ENCODE assay signal across 7 cellular contexts in genomic region chr13:19857637-19858036, GRCh38. TPM values are rescaled to one million over a fixed set of nuclear protein-coding genes. Genes with fewer than 3 reads are reported as not detected.
DNase-seq lines count a peak whose midpoint lies in the region; ATAC-seq, FAIRE-seq and TF ChIP-seq lines count a peak whose summit lies in the region.
"Not testable (repeated sequence)": the region's sequence is repeated elsewhere in the genome, so short reads cannot be mapped to it uniquely, and the experiment has no call there.

No MANE protein-coding gene starts in this region.

- not testable (repeated sequence) for H3K9me1 ChIP-seq in K562 (ENCODE audit: control insufficient read depth, insufficient read depth, low read length)

- ATAC-seq in T-helper 17 cell; K562; central memory CD8-positive, alpha-beta T cell (replicated peaks; ENCODE audit: extremely low read depth, poor library complexity, severe bottlenecking): not testable (repeated sequence)

- H3K9me2 ChIP-seq in Loucy (replicated peaks; ENCODE audit: low read depth, low read length): not testable (repeated sequence)

- FAIRE-seq in K562 (lab: Jason Lieb, UNC): not testable (repeated sequence)

- not testable (repeated sequence) for H3K4me3 Mint-ChIP-seq in T-helper 17 cell; activated naive CD8-positive, alpha-beta T cell
- peak overlapping the region; percentile 0 for H3K4me3 Mint-ChIP-seq in central memory CD8-positive, alpha-beta T cell
- peak overlapping the region; percentile 48 for H3K4me3 Mint-ChIP-seq in endothelial cell (ENCODE audit: unreplicated experiment)

- not testable (repeated sequence) for H3K9me3 ChIP-seq in HEK293 (ENCODE audit: control insufficient read depth, insufficient read depth, low read depth, low read length); Loucy (ENCODE audit: insufficient read depth, low read depth, low read length); T-helper 17 cell (ENCODE audit: control insufficient read depth, low read length, poor library complexity, severe bottlenecking); K562 (replicated peaks; ENCODE audit: control insufficient read depth, insufficient read depth, low read depth, low read length)

- not testable (repeated sequence) for TF ChIP-seq CTCF in HEK293 (tag by site-specific recombination; IDR thresholded peaks at IDR 0.05); Loucy (conservative IDR thresholded peaks at IDR 0.05; ENCODE audit: low read length); K562 (IDR thresholded peaks at IDR 0.05 in 2 of 3, conservative IDR thresholded peaks at IDR 0.05 in 1 of 3; ENCODE audit: insufficient read depth in 2 of 3, low read depth in 1 of 3, low read length in 3 of 3); endothelial cell (IDR thresholded peaks at IDR 0.05; ENCODE audit: unreplicated experiment)

- H3K36me3 ChIP-seq in HEK293 (ENCODE audit: control insufficient read depth in 2 of 2, insufficient read depth in 1 of 2, low read length in 2 of 2) (peaks cover 14 to 53% of the 10 kb centered on the region in 2 experiments; a peak in 2 of 3 replicates), K562 (ENCODE audit: control insufficient read depth, insufficient read depth, low read length) (peaks cover 22% of the 10 kb centered on the region; the same call in 2 of the 3 replicates)
- H3K36me3 ChIP-seq in Loucy (ENCODE audit: insufficient read depth, low read length): not testable (repeated sequence)

- TF ChIP-seq POLR2A in K562 (conservative IDR thresholded peaks at IDR 0.05): not testable (repeated sequence)

- BruUV-seq in K562 (replicated peaks; lab: Mats Ljungman, UMichigan): not testable (repeated sequence)

- intact Hi-C loops in K562 (cut with micrococcal nuclease): not testable (repeated sequence)

- peak overlapping the region; percentile 56 for H3K27ac Mint-ChIP-seq in T-helper 17 cell
- peak overlapping the region; percentile 28 for H3K27ac Mint-ChIP-seq in activated naive CD8-positive, alpha-beta T cell
- H3K27ac Mint-ChIP-seq in central memory CD8-positive, alpha-beta T cell (ENCODE audit: low read depth); endothelial cell (ENCODE audit: unreplicated experiment): not testable (repeated sequence)

- peaks cover 25% of the 10 kb centered on the region for H3K4me1 Mint-ChIP-seq in T-helper 17 cell
- H3K4me1 Mint-ChIP-seq in activated naive CD8-positive, alpha-beta T cell (ENCODE audit: low read depth): peaks cover 49% of the 10 kb centered on the region
- H3K4me1 Mint-ChIP-seq in central memory CD8-positive, alpha-beta T cell: peaks cover 46% of the 10 kb centered on the region
- H3K4me1 Mint-ChIP-seq in endothelial cell (ENCODE audit: unreplicated experiment): peaks cover 15% of the 10 kb centered on the region

- peak overlapping the region; percentile 27 for H3K4me2 ChIP-seq in Loucy (ENCODE audit: low read depth, low read length, poor library complexity, severe bottlenecking)
- H3K4me2 ChIP-seq in K562 (ENCODE audit: insufficient read depth, low read length): not testable (repeated sequence)

- in situ Hi-C loops in K562 (cut with MboI): not testable (repeated sequence)

- not testable (repeated sequence) for H3K27me3 Mint-ChIP-seq in T-helper 17 cell; activated naive CD8-positive, alpha-beta T cell; central memory CD8-positive, alpha-beta T cell
- H3K27me3 Mint-ChIP-seq in endothelial cell (ENCODE audit: unreplicated experiment): peaks cover 12% of the 10 kb centered on the region

- WGBS in K562 (ENCODE audit: insufficient coverage, low coverage, missing lambda C conversion rate): 100% methylated on average over 1 of the region's 2 CpGs

- POLR2A ChIA-PET in HEK293 (lab: Yijun Ruan, JAX): interaction anchor here (0.5 kb wide), 1 partner anchor 130 kb away, joined by 6 read pairs; no protein-coding TSS in a partner anchor
- POLR2A ChIA-PET in K562 (lab: Yijun Ruan, JAX): not testable (repeated sequence)

- peaks cover 43% of the 10 kb centered on the region for H4K20me1 ChIP-seq in Loucy (ENCODE audit: insufficient read depth, low read length, poor library complexity, severe bottlenecking)
- H4K20me1 ChIP-seq in K562 (replicated peaks; ENCODE audit: control insufficient read depth, insufficient read depth, low read length): not testable (repeated sequence)

- H3K27ac ChIP-seq in HEK293 (ENCODE audit: extremely low read depth, low read depth, low read length); K562 (ENCODE audit: extremely low read depth, low read depth, low read length): not testable (repeated sequence)

- CTCF ChIA-PET in HEK293 (lab: Yijun Ruan, JAX); K562 (lab: Yijun Ruan, JAX; ENCODE audit: low intra/inter-chr PET ratio): not testable (repeated sequence)

- H2AFZ ChIP-seq in Loucy (ENCODE audit: low read length); K562 (ENCODE audit: low read depth, low read length): not testable (repeated sequence)

- H3K9me3 Mint-ChIP-seq in activated naive CD8-positive, alpha-beta T cell (ENCODE audit: low read depth); central memory CD8-positive, alpha-beta T cell; endothelial cell (ENCODE audit: unreplicated experiment): not testable (repeated sequence)

- not testable (repeated sequence) for H3K27me3 ChIP-seq in Loucy (ENCODE audit: insufficient read depth, low read length, poor library complexity, severe bottlenecking); K562 (ENCODE audit: control insufficient read depth in 2 of 2, insufficient read depth in 2 of 2, low read length in 2 of 2)

- not testable (repeated sequence) for H3K9ac ChIP-seq in Loucy (ENCODE audit: low read depth, low read length, poor library complexity, severe bottlenecking); K562 (ENCODE audit: insufficient read depth in 1 of 2, low read depth in 2 of 2, low read length in 2 of 2)

- not testable (repeated sequence) for TF ChIP-seq RAD21 in K562 (CRISPR knock-in tag; conservative IDR thresholded peaks at IDR 0.05 in 1 of 2, IDR thresholded peaks at IDR 0.05 in 1 of 2)

- not testable (repeated sequence) for H3K4me3 ChIP-seq in HEK293 (ENCODE audit: low read depth, low read length); Loucy (ENCODE audit: low read length, poor library complexity, severe bottlenecking); K562

- not testable (repeated sequence) for H3K36me3 Mint-ChIP-seq in T-helper 17 cell (ENCODE audit: low read depth); activated naive CD8-positive, alpha-beta T cell
- H3K36me3 Mint-ChIP-seq in central memory CD8-positive, alpha-beta T cell (ENCODE audit: insufficient read depth): peaks cover 29% of the 10 kb centered on the region
- peaks cover 25% of the 10 kb centered on the region for H3K36me3 Mint-ChIP-seq in endothelial cell (ENCODE audit: low read depth, unreplicated experiment)

- DNase-seq in T-helper 17 cell; K562 (ENCODE audit: extremely low read depth in 1 of 4, low spot score in 3 of 4); central memory CD8-positive, alpha-beta T cell (ENCODE audit: low spot score in 2 of 2); endothelial cell (ENCODE audit: low spot score): not testable (repeated sequence)

- H3F3A ChIP-seq in Loucy (ENCODE audit: low read depth): not testable (repeated sequence)

- TF ChIP-seq EP300 in K562 (IDR thresholded peaks at IDR 0.05; ENCODE audit: low read length): not testable (repeated sequence)

- not testable (repeated sequence) for H3K4me1 ChIP-seq in HEK293 (ENCODE audit: control insufficient read depth, insufficient read depth, low read length)
- H3K4me1 ChIP-seq in Loucy (ENCODE audit: insufficient read depth, low read length, poor library complexity, severe bottlenecking): peaks cover 27% of the 10 kb centered on the region
- peaks cover under 1 to 12% of the 10 kb centered on the region in 2 experiments; a peak in 4 of 5 replicates for H3K4me1 ChIP-seq in K562 (replicated peaks in 1 of 2; ENCODE audit: control insufficient read depth in 2 of 2, insufficient read depth in 2 of 2, low read length in 2 of 2)

- peaks cover 90% of the 10 kb centered on the region for H3K79me2 ChIP-seq in Loucy (ENCODE audit: insufficient read depth, low read length)
- peaks cover 45% of the 10 kb centered on the region for H3K79me2 ChIP-seq in K562 (ENCODE audit: control insufficient read depth, insufficient read depth, low read length)

TF ChIP-seq in HEK293, 187 proteins besides CTCF, POLR2A, EP300 and RAD21:
- TF ChIP-seq ZNF121 (tag by site-specific recombination; IDR thresholded peaks at IDR 0.05): peak; percentile 74

TF ChIP-seq in K562, 482 proteins besides CTCF, POLR2A, EP300 and RAD21:
- TF ChIP-seq ZNF121 (CRISPR knock-in tag; conservative IDR thresholded peaks at IDR 0.05): peak; percentile 66
TF ChIP-seq in K562: peak in this region for 1; not testable (repeated sequence) for 481.

RNA-seq across cellular contexts. Expression of gene ZMYM5, which starts 5.8 kb away (rescaled TPM):
- 10 to 100 TPM; 23.0 to 26.3 TPM for total RNA-seq in T-helper 17 cell
- 10.6 and 27.2 TPM in 2 replicates for total RNA-seq in K562 (2011; cell fraction: chromatin; rRNA removed; ENCODE audit: low replicate concordance)
- total RNA-seq in K562 (2011; cell fraction: nucleolus; rRNA removed): 6.8 and 7.3 TPM in 2 replicates
- total RNA-seq in K562 (2011; cell fraction: nucleoplasm; rRNA removed): 13.3 and 14.8 TPM in 2 replicates
- 5.0 and 5.4 TPM in 2 replicates for total RNA-seq in K562 (2014; rRNA removed)
- total RNA-seq in K562 (2014; rRNA removed; fragmentation: Illumina TruSeq; extraction: Trizol): 11.9 and 15.8 TPM in 2 replicates
- 9.6 and 10.3 TPM in 2 replicates for total RNA-seq in K562 (2015; rRNA removed; fragmentation: Illumina TruSeq; extraction: Trizol)
- total RNA-seq in K562 (2021): 6.8 and 7.8 TPM in 2 replicates
- polyA plus RNA-seq in K562 (2011; rRNA removed): 8.5 and 10.3 TPM in 2 replicates
- polyA plus RNA-seq in K562 (2011; cell fraction: cytosol; rRNA removed): 1.8 and 3.5 TPM in 2 replicates
- 3.8 and 5.3 TPM in 2 replicates for polyA plus RNA-seq in K562 (2011; cell fraction: nucleus; rRNA removed)
- polyA plus RNA-seq in K562 (2012): 6.3 and 7.4 TPM in 2 replicates
- polyA plus RNA-seq in K562 (2014; fragmentation: Illumina TruSeq; extraction: Trizol): 10.0 and 10.3 TPM in 2 replicates
- polyA plus RNA-seq in K562 (2014; fragmentation: Nextera tagmentation; extraction: Ambion mirVana): 1 to 10 TPM; 6.5 to 7.7 TPM
- 6.5 and 7.2 TPM in 2 replicates for polyA plus RNA-seq in K562 (2014; rRNA removed)
- 10.5 and 13.6 TPM in 2 replicates for polyA minus RNA-seq in K562 (2011; rRNA and poly(A)+ RNA removed)
- polyA minus RNA-seq in K562 (2011; cell fraction: cytosol; rRNA and poly(A)+ RNA removed): 3.1 and 4.0 TPM in 2 replicates
- 3.6 and 6.4 TPM in 2 replicates for polyA minus RNA-seq in K562 (2011; cell fraction: nucleus; rRNA and poly(A)+ RNA removed)
- 17.3 TPM for total RNA-seq in endothelial cell (ENCODE audit: unreplicated experiment)
